In the genomic region with DNA sequence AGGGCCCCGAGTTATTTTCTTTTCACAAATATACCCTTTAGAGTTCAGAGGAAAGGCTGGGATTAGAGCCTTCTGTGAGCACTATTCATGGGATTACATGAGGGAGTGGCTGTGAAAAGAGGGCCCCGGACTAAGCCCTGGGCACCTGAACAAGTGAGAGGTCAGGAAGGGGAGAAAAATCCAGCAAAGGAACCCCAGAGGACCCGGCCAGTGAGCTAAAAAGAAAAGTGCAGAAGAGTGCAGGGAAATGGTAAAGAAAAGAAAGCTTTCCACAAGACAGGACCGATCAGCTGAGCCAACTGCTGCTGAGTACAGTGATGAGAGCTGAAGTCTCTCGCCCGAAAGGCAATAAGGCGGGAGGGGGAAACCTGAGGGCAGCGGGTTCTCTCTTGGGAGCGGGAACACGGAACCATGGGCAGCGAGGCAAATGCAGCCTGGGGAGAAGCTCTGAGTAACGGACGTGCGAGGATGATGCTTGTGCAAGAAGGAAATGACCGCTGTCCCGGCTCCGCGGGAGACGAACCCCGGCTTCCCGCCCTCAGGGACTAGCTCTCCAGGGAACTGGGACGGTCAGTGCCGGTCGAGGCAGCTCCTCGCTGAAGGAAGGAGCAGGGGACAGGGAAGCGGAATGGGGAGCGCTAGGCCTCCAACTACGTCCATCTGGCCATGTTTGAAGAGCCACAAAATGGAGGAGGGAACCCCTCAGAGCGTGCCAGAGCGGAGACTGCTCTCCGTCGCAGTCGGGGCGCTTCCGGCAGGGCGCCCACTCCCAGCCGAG, we compare ENCODE assay signal across 8 cellular contexts. TPM values are rescaled to one million over a fixed set of nuclear protein-coding genes. Genes with fewer than 3 reads are reported as not detected.
DNase-seq lines count a peak whose midpoint lies in the region; ATAC-seq lines count a peak whose summit lies in the region.

No MANE protein-coding gene starts in this region.

- H3K27ac ChIP-seq in caudate nucleus (ENCODE audit: low read depth, low read length), result peak overlapping the region; percentile 97

- H3K4me2 ChIP-seq in skeletal muscle satellite cell (ENCODE audit: low read length), result peak overlapping the region; percentile 89

- H3K4me3 Mint-ChIP-seq in T-helper 17 cell, result peak overlapping the region; percentile 98

- H3K4me3 ChIP-seq in skeletal muscle satellite cell (ENCODE audit: low read length), result peak overlapping the region; percentile 92

- DNase-seq in GM04503 (ENCODE audit: low read depth) (peak; percentile 34), GOT3 (lab: John Stamatoyannopoulos, UW) (peak; percentile 63), M059J (ENCODE audit: low read depth) (peak; percentile 80), T-helper 17 cell (peak in 1 of 3 donors; percentile 6), caudate nucleus (lab: John Stamatoyannopoulos, UW) (peak in 50 of 61 donors; percentile 17 to 89 (median 74)), inferior parietal cortex (ENCODE audit: extremely low spot score) (peak; percentile 76), NK-92 (lab: John Stamatoyannopoulos, UW; ENCODE audit: unreplicated experiment) (no peak)

- H3K36me3 ChIP-seq in skeletal muscle satellite cell (ENCODE audit: insufficient read depth, low read length), result peaks cover 4% of the 10 kb centered on the region

- peaks cover 37% of the 10 kb centered on the region for H3K4me1 ChIP-seq in skeletal muscle satellite cell (ENCODE audit: control insufficient read depth, insufficient read depth, low read length)

- H3K27me3 ChIP-seq in skeletal muscle satellite cell (ENCODE audit: control insufficient read depth, insufficient read depth, low read length), result peaks cover 5% of the 10 kb centered on the region

- H3K9me3 ChIP-seq in T-helper 17 cell (ENCODE audit: control insufficient read depth, low read length, poor library complexity, severe bottlenecking) (no peaks in the 10 kb centered on the region), skeletal muscle satellite cell (replicated peaks; ENCODE audit: low read length) (no peaks in the 10 kb centered on the region)

- H3K36me3 Mint-ChIP-seq in T-helper 17 cell (ENCODE audit: low read depth), result peaks cover 4% of the 10 kb centered on the region

- H3K9ac ChIP-seq in skeletal muscle satellite cell (ENCODE audit: low read depth, low read length), result peak overlapping the region; percentile 81

- peak overlapping the region; percentile 93 for H3K27ac Mint-ChIP-seq in T-helper 17 cell

- peaks cover 32% of the 10 kb centered on the region for H3K4me1 Mint-ChIP-seq in T-helper 17 cell

- no peaks in the 10 kb centered on the region for H3K27me3 Mint-ChIP-seq in T-helper 17 cell

- ATAC-seq in T-helper 17 cell, result peak; percentile 43

RNA-seq across cellular contexts. Expression of gene ALDH3A2, which starts 0.7 kb away (rescaled TPM):
- total RNA-seq in M059J (2014; rRNA removed; shearing (Covaris generic)), result 62.5 and 81.8 TPM in 2 replicates
- 10 to 100 TPM; 16.1 to 17.1 TPM for total RNA-seq in T-helper 17 cell
- total RNA-seq in skeletal muscle satellite cell (2012; rRNA removed), result 78.2 and 107 TPM in 2 replicates
